14 cellular contexts compared by ENCODE assay signal in genomic region chr13:31885994-31886393, GRCh38.
DNase-seq lines count a peak whose midpoint lies in the region; TF ChIP-seq lines count a peak whose summit lies in the region.
"Had no signal": no experiment of that assay in that cellular context is flagged by ENCODE, and none has a peak within 500 bp of the region (broad histone marks: within the 10 kb centered on the region; RNA-seq: fewer than 3 reads in every experiment).

No MANE protein-coding gene starts in this region.

- H3K27ac ChIP-seq in GM23248: no peak overlapping the region
- H3K27ac ChIP-seq in SK-N-SH (ENCODE audit: low read depth in 2 of 2, low read length in 1 of 2): no peak overlapping the region; a peak in 1 of 4 replicates
- H3K27ac ChIP-seq: brain microvascular endothelial cell had no signal

- 63 to 66% methylated on average over 6 of the region's 6 CpGs for WGBS in GM23248 (ENCODE audit: low coverage in 1 of 2, low lambda C conversion rate in 2 of 2, missing lambda C conversion rate in 2 of 2), 2 experiments
- WGBS in SK-N-SH (ENCODE audit: low lambda C conversion rate): 59% methylated on average over 4 of the region's 6 CpGs

- H3F3A ChIP-seq in GM23248 (ENCODE audit: insufficient read depth) (peaks cover 24% of the 10 kb centered on the region), SK-N-SH (replicated peaks; ENCODE audit: insufficient read depth) (peaks cover 5% of the 10 kb centered on the region)

- H4K20me1 ChIP-seq in GM23248 (ENCODE audit: insufficient read depth) (no peaks in the 10 kb centered on the region), SK-N-SH (ENCODE audit: insufficient read depth) (no peaks in the 10 kb centered on the region)

- no peaks in the 10 kb centered on the region for H3K9me3 ChIP-seq in BE2C
- H3K9me3 ChIP-seq in GM23248 (ENCODE audit: low read depth): no peaks in the 10 kb centered on the region
- H3K9me3 ChIP-seq in SK-N-SH: no peaks in the 10 kb centered on the region

- POLR2A ChIA-PET in SK-N-SH (lab: Yijun Ruan, JAX): no interaction called here

- no peak for TF ChIP-seq RAD21 in SK-N-SH (IDR thresholded peaks at IDR 0.05; ENCODE audit: low read length)

- H3K4me3 ChIP-seq in BE2C (ENCODE audit: low read depth, low read length): peak overlapping the region; percentile 41
- no peak overlapping the region for H3K4me3 ChIP-seq in GM23248
- no peak overlapping the region for H3K4me3 ChIP-seq in SK-N-SH (ENCODE audit: low read depth in 2 of 2, low read length in 1 of 2)

- TF ChIP-seq EP300 in SK-N-SH (IDR thresholded peaks at IDR 0.05; ENCODE audit: borderline replicate concordance in 1 of 2, low read depth in 1 of 2, low read length in 1 of 2): no peak

- H2AFZ ChIP-seq in GM23248: no peak overlapping the region
- H2AFZ ChIP-seq in SK-N-SH (ENCODE audit: low read depth): no peak overlapping the region

- in situ Hi-C loops in GM23248 (cut with MboI): no loop called here

- no peaks in the 10 kb centered on the region for H3K27me3 Mint-ChIP-seq in progenitor cell of endocrine pancreas

- no peak overlapping the region for H3K4me3 Mint-ChIP-seq in progenitor cell of endocrine pancreas (ENCODE audit: low read depth)

- H3K4me1 Mint-ChIP-seq in progenitor cell of endocrine pancreas (ENCODE audit: low read depth): no peaks in the 10 kb centered on the region

- H3K36me3 Mint-ChIP-seq in progenitor cell of endocrine pancreas (ENCODE audit: insufficient read depth): no peaks in the 10 kb centered on the region

- H3K79me2 ChIP-seq in GM23248 (ENCODE audit: insufficient read depth) (no peaks in the 10 kb centered on the region), SK-N-SH (ENCODE audit: insufficient read depth) (no peaks in the 10 kb centered on the region)

- DNase-seq in BE2C: peak; percentile 79
- DNase-seq in GM23248: peak; percentile 60
- peak; percentile 29 for DNase-seq in SK-N-SH
- peak; percentile 13 for DNase-seq in iris pigment epithelial cell (ENCODE audit: low read depth)
- no peak for DNase-seq in NCI-H1436 (lab: John Stamatoyannopoulos, UW)
- DNase-seq in AG08396 (ENCODE audit: low spot score): no peak
- DNase-seq in germinal center (ENCODE audit: low spot score): no peak
- DNase-seq in progenitor cell of endocrine pancreas (ENCODE audit: low spot score, unreplicated experiment): no peak
- DNase-seq: activated CD4-positive, alpha-beta T cell treated with anti-CD3 and anti-CD28 coated beads for 4 hours; brain microvascular endothelial cell; NCI-H2081 treated with DMSO at 0.1 percent for 48 hours; SIG-M5; stimulated activated CD8-positive, alpha-beta memory T cell treated with anti-CD3 and anti-CD28 coated beads, Interleukin-4, amount 100 ng/mL, for 48 hours had no signal

- TF ChIP-seq CTCF in BE2C (IDR thresholded peaks at IDR 0.05; ENCODE audit: low read depth, low read length) (0 out of 2 replicates have a peak, but pooled peaks have one; percentile 3), SK-N-SH (IDR thresholded peaks at IDR 0.05) (no peak), progenitor cell of endocrine pancreas (IDR thresholded peaks at IDR 0.05; ENCODE audit: unreplicated experiment) (no peak)

- CTCF ChIA-PET in SK-N-SH (lab: Yijun Ruan, JAX): interaction anchor here (2.2 kb wide), 1 partner anchor 24 kb away, joined by 11 read pairs; no protein-coding TSS in a partner anchor

- H3K27me3 ChIP-seq in BE2C (no peaks in the 10 kb centered on the region), GM23248 (replicated peaks; ENCODE audit: insufficient read depth) (no peaks in the 10 kb centered on the region), SK-N-SH (ENCODE audit: insufficient read depth) (no peaks in the 10 kb centered on the region)
- H3K27me3 ChIP-seq: brain microvascular endothelial cell had no signal

- H3K36me3 ChIP-seq in BE2C: no peaks in the 10 kb centered on the region
- H3K36me3 ChIP-seq in GM23248 (ENCODE audit: low read depth): no peaks in the 10 kb centered on the region
- no peaks in the 10 kb centered on the region for H3K36me3 ChIP-seq in SK-N-SH (replicated peaks in 1 of 2; ENCODE audit: control insufficient read depth in 1 of 2, insufficient read depth in 2 of 2, low read length in 1 of 2)
- H3K36me3 ChIP-seq: brain microvascular endothelial cell had no signal

- H3K9me3 Mint-ChIP-seq in progenitor cell of endocrine pancreas (ENCODE audit: low read depth): no peaks in the 10 kb centered on the region
- H3K9me3 Mint-ChIP-seq: activated T-helper 2 cell treated with anti-CD3 and anti-CD28 coated beads, Interferon-gamma antibody, Interleukin-2, Interleukin-4, amounts not matched to agents 10 μg/mL and 5 μg/mL and 100 μg/mL, durations not matched to agents 14 hours and 24 hours and 36 hours had no signal

- H3K9ac ChIP-seq in GM23248: no peak overlapping the region
- no peak overlapping the region for H3K9ac ChIP-seq in SK-N-SH

- no peak overlapping the region for H3K27ac Mint-ChIP-seq in progenitor cell of endocrine pancreas
- H3K27ac Mint-ChIP-seq: activated T-helper 2 cell treated with anti-CD3 and anti-CD28 coated beads, Interferon-gamma antibody, Interleukin-2, Interleukin-4, amounts not matched to agents 10 μg/mL and 5 μg/mL and 100 μg/mL, durations not matched to agents 14 hours and 24 hours and 36 hours had no signal

- H3K9me2 ChIP-seq in GM23248 (ENCODE audit: insufficient read depth) (no peaks in the 10 kb centered on the region), SK-N-SH (no peaks in the 10 kb centered on the region)

- H3K4me2 ChIP-seq in GM23248 (ENCODE audit: unreplicated experiment) (no peak overlapping the region), SK-N-SH (no peak overlapping the region; the same call in 1 of the 2 replicates)

- H3K4me1 ChIP-seq in BE2C (peaks cover 36% of the 10 kb centered on the region), GM23248 (ENCODE audit: insufficient read depth) (peaks cover 36% of the 10 kb centered on the region), SK-N-SH (ENCODE audit: control insufficient read depth in 1 of 2, insufficient read depth in 2 of 2, low read depth in 1 of 2, low read length in 1 of 2) (peaks cover 10 to 19% of the 10 kb centered on the region in 2 experiments; a peak in 3 of 4 replicates)

TF ChIP-seq in SK-N-SH, 30 proteins besides CTCF, POLR2A, EP300 and RAD21:
- no peak for TF ChIP-seq CHD2 (IDR thresholded peaks at IDR 0.05; ENCODE audit: low read length, partially characterized antibody)
- TF ChIP-seq JUND (IDR thresholded peaks at IDR 0.05): no peak
- TF ChIP-seq FOXM1 (IDR thresholded peaks at IDR 0.05; ENCODE audit: low read depth): no peak
- TF ChIP-seq NRF1 (IDR thresholded peaks at IDR 0.05; ENCODE audit: low read depth, low read length): no peak
- no peak for TF ChIP-seq POLR2AphosphoS5 (IDR thresholded peaks at IDR 0.05; ENCODE audit: low read depth, low read length)
- TF ChIP-seq, protein P1, sequence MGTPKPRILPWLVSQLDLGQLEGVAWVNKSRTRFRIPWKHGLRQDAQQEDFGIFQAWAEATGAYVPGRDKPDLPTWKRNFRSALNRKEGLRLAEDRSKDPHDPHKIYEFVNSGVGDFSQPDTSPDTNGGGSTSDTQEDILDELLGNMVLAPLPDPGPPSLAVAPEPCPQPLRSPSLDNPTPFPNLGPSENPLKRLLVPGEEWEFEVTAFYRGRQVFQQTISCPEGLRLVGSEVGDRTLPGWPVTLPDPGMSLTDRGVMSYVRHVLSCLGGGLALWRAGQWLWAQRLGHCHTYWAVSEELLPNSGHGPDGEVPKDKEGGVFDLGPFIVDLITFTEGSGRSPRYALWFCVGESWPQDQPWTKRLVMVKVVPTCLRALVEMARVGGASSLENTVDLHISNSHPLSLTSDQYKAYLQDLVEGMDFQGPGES (IDR thresholded peaks at IDR 0.05; ENCODE audit: low read depth, low read length): no peak
- TF ChIP-seq SIN3A (IDR thresholded peaks at IDR 0.05; ENCODE audit: borderline replicate concordance, low read depth, low read length): no peak
- TF ChIP-seq TCF12 (IDR thresholded peaks at IDR 0.05): no peak
- no peak for TF ChIP-seq RFX5 (IDR thresholded peaks at IDR 0.05; ENCODE audit: low read length)
- no peak for TF ChIP-seq MXI1 (IDR thresholded peaks at IDR 0.05; ENCODE audit: low read depth, low read length)
- TF ChIP-seq, protein P2, sequence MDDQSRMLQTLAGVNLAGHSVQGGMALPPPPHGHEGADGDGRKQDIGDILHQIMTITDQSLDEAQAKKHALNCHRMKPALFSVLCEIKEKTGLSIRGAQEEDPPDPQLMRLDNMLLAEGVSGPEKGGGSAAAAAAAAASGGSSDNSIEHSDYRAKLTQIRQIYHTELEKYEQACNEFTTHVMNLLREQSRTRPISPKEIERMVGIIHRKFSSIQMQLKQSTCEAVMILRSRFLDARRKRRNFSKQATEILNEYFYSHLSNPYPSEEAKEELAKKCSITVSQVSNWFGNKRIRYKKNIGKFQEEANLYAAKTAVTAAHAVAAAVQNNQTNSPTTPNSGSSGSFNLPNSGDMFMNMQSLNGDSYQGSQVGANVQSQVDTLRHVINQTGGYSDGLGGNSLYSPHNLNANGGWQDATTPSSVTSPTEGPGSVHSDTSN (IDR thresholded peaks at IDR 0.05): no peak

Comparison
In these comparisons a context has a peak if more than half of its experiments do, and no peak if none do; other contexts are left out.
1. DNase-seq: peak in BE2C (single experiment), GM23248 (single experiment), SK-N-SH (single experiment) and iris pigment epithelial cell (single experiment); none in NCI-H1436 (single experiment), AG08396 (single experiment), germinal center (single experiment) and progenitor cell of endocrine pancreas (single experiment).